In genomic region chr15:78155355-78155939, GRCh38 we compare ENCODE assay signal across 18 cellular contexts. TPM values are rescaled to one million over a fixed set of nuclear protein-coding genes. Genes with fewer than 3 reads are reported as not detected.
DNase-seq lines count a peak whose midpoint lies in the region; ATAC-seq and TF ChIP-seq lines count a peak whose summit lies in the region.
"Had no signal": no experiment of that assay in that cellular context is flagged by ENCODE, and none has a peak within 500 bp of the region (broad histone marks: within the 10 kb centered on the region; RNA-seq: fewer than 3 reads in every experiment).

No MANE protein-coding gene starts in this region.

- TF ChIP-seq CTCF in esophagus squamous epithelium (IDR thresholded peaks at IDR 0.05) (no peak), osteocyte (IDR thresholded peaks at IDR 0.05) (no peak), uterus (IDR thresholded peaks at IDR 0.05) (no peak), CD14-positive monocyte (IDR thresholded peaks at IDR 0.05) (no peak)

- no peaks in the 10 kb centered on the region for H3K27me3 Mint-ChIP-seq in osteocyte (ENCODE audit: unreplicated experiment)
- no peaks in the 10 kb centered on the region for H3K27me3 Mint-ChIP-seq in CD14-positive monocyte (ENCODE audit: low read depth in 3 of 3)

- peaks cover 7 to 31% (median 15%) of the 10 kb centered on the region in 3 donors for H3K36me3 ChIP-seq in esophagus squamous epithelium
- H3K36me3 ChIP-seq in uterus: no peaks in the 10 kb centered on the region

- H3K4me1 Mint-ChIP-seq in osteocyte (ENCODE audit: unreplicated experiment) (peaks cover 17% of the 10 kb centered on the region), CD14-positive monocyte (peaks cover 30% of the 10 kb centered on the region)

- H3K27ac Mint-ChIP-seq in osteocyte (ENCODE audit: unreplicated experiment) (peak overlapping the region; percentile 1), CD14-positive monocyte (peak overlapping the region in 3 of 7 donors; percentile 3 to 75 (median 14))

- peaks cover 10 to 44% (median 20%) of the 10 kb centered on the region in 3 donors for H3K4me1 ChIP-seq in esophagus squamous epithelium
- peaks cover 0 to 8% of the 10 kb centered on the region in 2 donors for H3K4me1 ChIP-seq in uterus

- WGBS in esophagus squamous epithelium, 2 donors: 60 to 61% methylated on average over 4 of the region's 4 CpGs

- TF ChIP-seq POLR2A in esophagus squamous epithelium (IDR thresholded peaks at IDR 0.05) (no peak), uterus (IDR thresholded peaks at IDR 0.05) (no peak)

- H3K36me3 Mint-ChIP-seq in osteocyte (ENCODE audit: unreplicated experiment): peaks cover 9% of the 10 kb centered on the region
- H3K36me3 Mint-ChIP-seq in CD14-positive monocyte: peaks cover 43 to 49% of the 10 kb centered on the region in 2 donors

- no peak overlapping the region for H3K4me3 ChIP-seq in esophagus squamous epithelium
- H3K4me3 ChIP-seq in uterus: no peak overlapping the region
- H3K4me3 ChIP-seq: gastroesophageal sphincter, skin epidermis had no signal

- in situ Hi-C loops in G401 (cut with HindIII; ENCODE audit: low sequenced_read_pairs): no loop called here

- no peaks in the 10 kb centered on the region for H3K9me3 Mint-ChIP-seq in osteocyte (ENCODE audit: unreplicated experiment)
- H3K9me3 Mint-ChIP-seq in CD14-positive monocyte: no peaks in the 10 kb centered on the region

- H3K4me3 Mint-ChIP-seq in osteocyte (ENCODE audit: unreplicated experiment) (no peak overlapping the region), CD14-positive monocyte (no peak overlapping the region)

- DNase-seq in Right ventricle myocardium superior (no peak), cardiac septum (ENCODE audit: low spot score) (no peak), esophagus squamous epithelium (lab: John Stamatoyannopoulos, UW) (no peak), osteocyte (ENCODE audit: extremely low spot score, unreplicated experiment) (no peak), uterus (no peak), CD14-positive monocyte (ENCODE audit: low spot score) (no peak), 8988T (no peak), G401 (ENCODE audit: low spot score) (no peak)
- DNase-seq: activated CD4-positive, alpha-beta T cell treated with anti-CD3 and anti-CD28 coated beads, Interleukin-2, amount 50 U/mL, for 1 hour; activated naive CD4-positive, alpha-beta T cell; C1 segment of cervical spinal cord; DMS 273 treated with DMSO at 0.1 percent for 48 hours; left colon; NCI-H1436 treated with DMSO at 0.1 percent for 48 hours; NCI-H82; nucleus accumbens had no signal

- intact Hi-C loops in Right ventricle myocardium superior (cut with DNase I) (no loop called here), cardiac septum (cut with DNase I) (no loop called here), esophagus squamous epithelium (cut with DNase I) (no loop called here), uterus (cut with DNase I; ENCODE audit: low total_unique reads) (no loop called here), CD14-positive monocyte (cut with micrococcal nuclease) (no loop called here)

- H3K27ac ChIP-seq in esophagus squamous epithelium: peak overlapping the region; percentile 5 to 53 (median 43)
- peak overlapping the region; percentile 17 to 56 for H3K27ac ChIP-seq in uterus

- H3K27me3 ChIP-seq in esophagus squamous epithelium (no peaks in the 10 kb centered on the region), uterus (no peaks in the 10 kb centered on the region)
- H3K27me3 ChIP-seq: gastroesophageal sphincter had no signal

- H3K9me3 ChIP-seq in esophagus squamous epithelium (no peaks in the 10 kb centered on the region), uterus (no peaks in the 10 kb centered on the region)
- H3K9me3 ChIP-seq: gastroesophageal sphincter had no signal

- peak; percentile 24 for ATAC-seq in Right ventricle myocardium superior (ENCODE audit: poor library complexity)
- ATAC-seq: gastroesophageal sphincter, left colon had no signal

RNA-seq across cellular contexts. Expression of gene IDH3A, which starts 6.3 kb away (rescaled TPM):
- total RNA-seq in Right ventricle myocardium superior: 448 TPM
- 370 TPM for total RNA-seq in cardiac septum
- total RNA-seq in esophagus squamous epithelium: 100 to 1,000 TPM in 2 of 4 donors, 10 to 100 TPM in 2; 50.7 to 114 (median 83.8) TPM
- 46.7 and 47.4 TPM in 2 replicates for total RNA-seq in osteocyte
- total RNA-seq in uterus: 100 to 1,000 TPM in 1 of 4 donors, 10 to 100 TPM in 3; 60.1 to 118 (median 86.4) TPM
- 10 to 100 TPM; 74.0 to 85.0 TPM for polyA plus RNA-seq in CD14-positive monocyte
- total RNA-seq in G401 (2014; rRNA removed; shearing (Covaris generic)): 53.8 and 68.5 TPM in 2 replicates

RNA-seq across cellular contexts. Expression of gene CIB2, which starts 24.2 kb away (rescaled TPM):
- total RNA-seq in Right ventricle myocardium superior: 21.9 TPM
- 16.7 TPM for total RNA-seq in cardiac septum
- total RNA-seq in esophagus squamous epithelium: 10 to 100 TPM in 1 of 4 donors, 1 to 10 TPM in 3; 1.1 to 11.8 (median 1.5) TPM
- 7.6 and 9.6 TPM in 2 replicates for total RNA-seq in osteocyte
- total RNA-seq in uterus: 10 to 100 TPM in 2 of 4 donors, 1 to 10 TPM in 2; 4.4 to 11.3 (median 7.8) TPM
- polyA plus RNA-seq in CD14-positive monocyte: under 1 TPM; 0.51 to 0.75 TPM
- total RNA-seq in G401 (2014; rRNA removed; shearing (Covaris generic)): 29.7 and 48.3 TPM in 2 replicates
